In the genomic region with DNA sequence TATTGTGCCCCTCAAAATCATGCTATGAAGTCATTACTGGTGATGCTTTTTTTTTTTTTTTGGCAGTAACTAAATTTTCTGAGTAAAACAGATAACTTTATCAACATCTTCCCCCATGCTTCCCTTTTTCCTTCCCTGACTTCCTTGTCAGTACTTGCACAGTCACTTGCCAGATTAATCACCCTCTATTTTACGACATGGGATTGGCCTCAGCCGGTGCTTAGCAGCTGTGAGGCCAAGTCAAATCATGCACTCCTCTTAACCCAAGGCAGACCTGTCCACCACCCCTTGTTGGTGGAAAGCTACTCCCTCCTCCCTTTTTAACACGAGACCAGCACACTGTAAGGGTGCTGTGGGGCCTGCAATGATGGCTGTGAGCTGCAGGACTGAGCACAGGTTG, we compare ENCODE assay signal across 9 cellular contexts.
DNase-seq lines count a peak whose midpoint lies in the region; ATAC-seq and TF ChIP-seq lines count a peak whose summit lies in the region.
"Had no signal": no experiment of that assay in that cellular context is flagged by ENCODE, and none has a peak within 500 bp of the region (broad histone marks: within the 10 kb centered on the region; RNA-seq: fewer than 3 reads in every experiment).

No MANE protein-coding gene starts in this region.

- no peak for TF ChIP-seq POLR2A in NB4 (IDR thresholded peaks at IDR 0.05; ENCODE audit: extremely low read depth, insufficient read length)

- intact Hi-C loops in activated T-helper 2 cell treated with anti-CD3 and anti-CD28 coated beads, Interferon-gamma antibody, Interleukin-2, Interleukin-4, amounts not matched to agents 10 μg/mL and 5 μg/mL and 100 μg/mL, durations not matched to agents 14 hours and 24 hours and 36 hours (cut with micrococcal nuclease), result no loop called here

- ATAC-seq in GM21381 (IDR thresholded peaks at IDR 0.05; ENCODE audit: unreplicated experiment), result no peak
- ATAC-seq: activated T-helper 17 cell treated with anti-CD3 and anti-CD28 coated beads, Interleukin-2, amount 50 U/mL, for 72 hours had no signal

- H3K36me3 Mint-ChIP-seq in activated T-helper 2 cell treated with anti-CD3 and anti-CD28 coated beads, Interferon-gamma antibody, Interleukin-2, Interleukin-4, amounts not matched to agents 10 μg/mL and 5 μg/mL and 100 μg/mL, durations not matched to agents 14 hours and 24 hours and 36 hours (ENCODE audit: low read depth), result no peaks in the 10 kb centered on the region

- no peak for TF ChIP-seq CTCF in NB4 (IDR thresholded peaks at IDR 0.05; ENCODE audit: low read depth, low read length)

- no peak overlapping the region for H3K4me3 ChIP-seq in NB4 (ENCODE audit: low read depth, low read length)

- H3K4me3 Mint-ChIP-seq in activated T-helper 2 cell treated with anti-CD3 and anti-CD28 coated beads, Interferon-gamma antibody, Interleukin-2, Interleukin-4, amounts not matched to agents 10 μg/mL and 5 μg/mL and 100 μg/mL, durations not matched to agents 14 hours and 24 hours and 36 hours (ENCODE audit: low read depth), result no peak overlapping the region
- H3K4me3 Mint-ChIP-seq: activated T-helper 17 cell treated with anti-CD3 and anti-CD28 coated beads, Interleukin-2, amount 50 U/mL, for 72 hours had no signal

- H3K27ac Mint-ChIP-seq in activated T-helper 2 cell treated with anti-CD3 and anti-CD28 coated beads, Interferon-gamma antibody, Interleukin-2, Interleukin-4, amounts not matched to agents 10 μg/mL and 5 μg/mL and 100 μg/mL, durations not matched to agents 14 hours and 24 hours and 36 hours, result no peak overlapping the region
- H3K27ac Mint-ChIP-seq: activated T-helper 17 cell treated with anti-CD3 and anti-CD28 coated beads, Interleukin-2, amount 50 U/mL, for 72 hours had no signal

- peaks cover 1% of the 10 kb centered on the region for H3K27me3 Mint-ChIP-seq in activated T-helper 2 cell treated with anti-CD3 and anti-CD28 coated beads, Interferon-gamma antibody, Interleukin-2, Interleukin-4, amounts not matched to agents 10 μg/mL and 5 μg/mL and 100 μg/mL, durations not matched to agents 14 hours and 24 hours and 36 hours (ENCODE audit: low read depth)
- H3K27me3 Mint-ChIP-seq: activated T-helper 17 cell treated with anti-CD3 and anti-CD28 coated beads, Interleukin-2, amount 50 U/mL, for 72 hours had no signal

- H3K9me3 Mint-ChIP-seq in activated T-helper 2 cell treated with anti-CD3 and anti-CD28 coated beads, Interferon-gamma antibody, Interleukin-2, Interleukin-4, amounts not matched to agents 10 μg/mL and 5 μg/mL and 100 μg/mL, durations not matched to agents 14 hours and 24 hours and 36 hours, result no peaks in the 10 kb centered on the region
- H3K9me3 Mint-ChIP-seq: activated T-helper 17 cell treated with anti-CD3 and anti-CD28 coated beads, Interleukin-2, amount 50 U/mL, for 72 hours had no signal

- DNase-seq in DMS153 (lab: John Stamatoyannopoulos, UW), result peak; percentile 81
- peak; percentile 73 for DNase-seq in NB4 (ENCODE audit: low read depth)
- DNase-seq in amniotic epithelial cell (ENCODE audit: low read depth), result peak; percentile 70
- peak; percentile 31 to 70 for DNase-seq in lung microvascular endothelial cell (ENCODE audit: low read depth in 2 of 2)
- no peak for DNase-seq in activated T-helper 2 cell treated with anti-CD3 and anti-CD28 coated beads, Interferon-gamma antibody, Interleukin-2, Interleukin-4, amounts not matched to agents 10 μg/mL and 5 μg/mL and 100 μg/mL, durations not matched to agents 14 hours and 24 hours and 36 hours (ENCODE audit: low spot score)
- no peak for DNase-seq in activated CD4-positive, alpha-beta T cell treated with anti-CD3 and anti-CD28 coated beads, Interleukin-2, amount 50 U/mL, for 1 hour
- no peak for DNase-seq in DMS79 (lab: John Stamatoyannopoulos, UW)

- H3K4me1 Mint-ChIP-seq in activated T-helper 2 cell treated with anti-CD3 and anti-CD28 coated beads, Interferon-gamma antibody, Interleukin-2, Interleukin-4, amounts not matched to agents 10 μg/mL and 5 μg/mL and 100 μg/mL, durations not matched to agents 14 hours and 24 hours and 36 hours (ENCODE audit: low read depth), result peaks cover 8% of the 10 kb centered on the region

Comparison
In these comparisons a context has a peak if more than half of its experiments do, and no peak if none do; other contexts are left out.
1. DNase-seq: peak in DMS153 (single experiment), NB4 (single experiment), amniotic epithelial cell (single experiment) and lung microvascular endothelial cell (2 of 2); none in activated T-helper 2 cell treated with anti-CD3 and anti-CD28 coated beads, Interferon-gamma antibody, Interleukin-2, Interleukin-4, amounts not matched to agents 10 μg/mL and 5 μg/mL and 100 μg/mL, durations not matched to agents 14 hours and 24 hours and 36 hours (single experiment), activated CD4-positive, alpha-beta T cell treated with anti-CD3 and anti-CD28 coated beads, Interleukin-2, amount 50 U/mL, for 1 hour (single experiment) and DMS79 (single experiment).